8 cellular contexts compared by ENCODE assay signal in genomic region chr16:21952793-21953540, GRCh38. TPM values are rescaled to one million over a fixed set of nuclear protein-coding genes. Genes with fewer than 3 reads are reported as not detected.
DNase-seq lines count a peak whose midpoint lies in the region; ATAC-seq and TF ChIP-seq lines count a peak whose summit lies in the region.

Gene UQCRC2, plus strand, starts transcription at chr16:21953361. Its CDS starts 63 bp downstream, at chr16:21953424.

- peaks cover 30 to 49% (median 36%) of the 10 kb centered on the region in 3 donors for H3K4me1 Mint-ChIP-seq in IgD-negative memory B cell

- H3K4me1 ChIP-seq in mucosa of descending colon (ENCODE audit: low read depth), result peaks cover 18% of the 10 kb centered on the region

- H3K4me3 ChIP-seq in mucosa of descending colon, result peak within 1 kb of the TSS; percentile 89

- DNase-seq in DMS153 (lab: John Stamatoyannopoulos, UW) (peak; percentile 93), OCI-M1 (lab: John Stamatoyannopoulos, UW) (peak; percentile 98), activated T-cell treated with anti-CD3 and anti-CD28 coated beads for 24 hours (ENCODE audit: low read depth) (peak; percentile 81), epithelial cell of prostate (ENCODE audit: low read depth, low spot score) (peak; percentile 83), mucosa of descending colon (peak; percentile 92 to 93 (median 93))
- peak; percentile 66 to 75 for DNase-seq in stimulated activated CD8-positive, alpha-beta memory T cell treated with anti-CD3 and anti-CD28 coated beads, Interleukin-4, amount 100 ng/mL, for 1 hour (ENCODE audit: low read depth in 2 of 2, low spot score in 1 of 2)

- H3K27ac Mint-ChIP-seq in IgD-negative memory B cell, result peak within 1 kb of the TSS; percentile 90 to 100 (median 100)

- peaks cover under 1% of the 10 kb centered on the region for H3K36me3 ChIP-seq in mucosa of descending colon (ENCODE audit: low read depth)

- ATAC-seq in GM21576 (IDR thresholded peaks at IDR 0.05; ENCODE audit: unreplicated experiment) (peak; percentile 87), mucosa of descending colon (peak; percentile 96)

- H3K9me3 ChIP-seq in mucosa of descending colon, result no peaks in the 10 kb centered on the region

- no peaks in the 10 kb centered on the region for H3K27me3 Mint-ChIP-seq in IgD-negative memory B cell

- peak within 1 kb of the TSS; percentile 91 for H3K27ac ChIP-seq in epithelial cell of prostate

- no peaks in the 10 kb centered on the region for H3K9me3 Mint-ChIP-seq in IgD-negative memory B cell

- intact Hi-C loops in mucosa of descending colon (cut with DNase I, micrococcal nuclease), result no loop called here

- peak within 1 kb of the TSS; percentile 94 to 100 (median 100) for H3K4me3 Mint-ChIP-seq in IgD-negative memory B cell

- no peak for TF ChIP-seq CTCF in mucosa of descending colon (IDR thresholded peaks at IDR 0.05)

- no peaks in the 10 kb centered on the region for H3K36me3 Mint-ChIP-seq in IgD-negative memory B cell

RNA-seq across cellular contexts. Expression of gene UQCRC2, which starts in this region (rescaled TPM):
- 144 TPM for polyA plus RNA-seq in IgD-negative memory B cell
- 100 to 1,000 TPM; 349 to 569 (median 470) TPM for total RNA-seq in mucosa of descending colon

Comparison
In these comparisons a context has a peak if more than half of its experiments do, and no peak if none do; other contexts are left out.
1. Peak in every context shown above with its lines: DNase-seq, ATAC-seq, H3K4me3 ChIP-seq and H3K27ac ChIP-seq.